Comparison of ENCODE assay signal across 29 cellular contexts in the genomic region with DNA sequence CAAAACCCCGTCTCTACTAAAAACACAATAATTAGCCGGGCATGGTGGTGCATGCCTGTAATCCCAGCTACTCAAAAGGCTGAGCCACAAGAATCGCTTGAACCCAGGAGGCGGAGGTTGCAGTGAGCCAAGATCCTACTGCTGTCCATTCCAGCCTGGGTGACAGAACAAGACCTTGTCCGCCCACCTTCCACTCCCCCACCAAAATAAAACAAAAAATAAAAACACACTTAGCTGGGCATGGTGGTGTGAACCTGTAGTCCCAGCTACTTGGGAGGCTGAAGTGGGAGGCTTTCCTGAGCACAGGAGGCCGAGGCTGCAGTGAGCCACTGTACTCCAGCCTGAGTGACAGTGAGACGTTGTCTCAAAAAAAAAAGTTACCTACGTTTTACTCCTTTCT. TPM values are rescaled to one million over a fixed set of nuclear protein-coding genes. Genes with fewer than 3 reads are reported as not detected.
"Had no signal": no experiment of that assay in that cellular context is flagged by ENCODE, and none has a peak within 500 bp of the region (broad histone marks: within the 10 kb centered on the region; RNA-seq: fewer than 3 reads in every experiment).

No MANE protein-coding gene starts in this region.

- H3K27me3 ChIP-seq: testis had no signal

- H3K4me1 ChIP-seq: prostate gland, testis had no signal

- H3K9me3 ChIP-seq: heart left ventricle, left lung, lower lobe of right lung, pancreas, prostate gland, spleen, stomach, testis, thyroid gland, transverse colon, upper lobe of left lung had no signal

- ATAC-seq: heart left ventricle; left colon; left lung; lower lobe of right lung; naive thymus-derived CD8-positive, alpha-beta T cell; pancreas; right cardiac atrium; sciatic nerve; stimulated activated naive B cell treated with anti-CD40 and anti-IgM and Interleukin-4, amounts not matched to agents 10 μg/mL and 1 μg/mL and 100 μg/mL, for 72 hours; stimulated activated naive CD8-positive, alpha-beta T cell treated with anti-CD3 and anti-CD28 coated beads, Interleukin-15, Interleukin-2, amounts not matched to agents 100 U/mL and 50 U/mL, for 24 hours had no signal

- H3K36me3 ChIP-seq: heart left ventricle, left lung, lower lobe of right lung, pancreas, prostate gland, spleen, stomach, thyroid gland, transverse colon, upper lobe of left lung had no signal

- H3K9me3 Mint-ChIP-seq: naive thymus-derived CD8-positive, alpha-beta T cell; nephron; stimulated activated naive B cell treated with anti-CD40 and anti-IgM and Interleukin-4, amounts not matched to agents 10 μg/mL and 1 μg/mL and 100 μg/mL, for 72 hours had no signal

- DNase-seq: heart left ventricle; hypothalamus; immature natural killer cell; kidney; left colon; left lung; lower lobe of right lung; mammary epithelial cell; mesenchymal stem cell; naive thymus-derived CD8-positive, alpha-beta T cell; pancreas; posterior cingulate gyrus; retina; right cardiac atrium; spleen; stimulated activated CD4-positive, alpha-beta T cell treated with anti-CD3 and anti-CD28 coated beads, Interleukin-2, amount 100 ng/mL, for 48 hours; stimulated activated CD4-positive, alpha-beta T cell treated with anti-CD3 and anti-CD28 coated beads, Interleukin-4, amount 100 ng/mL, for 4 hours; stimulated activated CD8-positive, alpha-beta memory T cell treated with anti-CD3 and anti-CD28 coated beads, Interleukin-4, amount 100 ng/mL, for 48 hours; stimulated activated naive B cell treated with anti-CD40 and anti-IgM and Interleukin-4, amounts not matched to agents 10 μg/mL and 1 μg/mL and 100 μg/mL, for 72 hours; stimulated activated naive CD8-positive, alpha-beta T cell treated with anti-CD3 and anti-CD28 coated beads, Interleukin-15, Interleukin-2, amounts not matched to agents 100 U/mL and 50 U/mL, for 24 hours; stomach; testis; thyroid gland; transverse colon; upper lobe of left lung had no signal

- H3K4me3 Mint-ChIP-seq: immature natural killer cell; naive thymus-derived CD8-positive, alpha-beta T cell; stimulated activated naive B cell treated with anti-CD40 and anti-IgM and Interleukin-4, amounts not matched to agents 10 μg/mL and 1 μg/mL and 100 μg/mL, for 72 hours had no signal

- FAIRE-seq: kidney, pancreas had no signal

- H3K27ac ChIP-seq: heart left ventricle, left lung, lower lobe of right lung, pancreas, prostate gland, skin epidermis, spleen, stomach, testis, thyroid gland, transverse colon, upper lobe of left lung had no signal

- H3K27ac Mint-ChIP-seq: immature natural killer cell; naive thymus-derived CD8-positive, alpha-beta T cell; nephron; stimulated activated naive B cell treated with anti-CD40 and anti-IgM and Interleukin-4, amounts not matched to agents 10 μg/mL and 1 μg/mL and 100 μg/mL, for 72 hours had no signal

- H3K4me3 ChIP-seq: heart left ventricle, left lung, lower lobe of right lung, pancreas, prostate gland, skin epidermis, spleen, stomach, testis, thyroid gland, transverse colon, upper lobe of left lung had no signal

RNA-seq across cellular contexts. Expression of gene PPM1E, which starts 3.2 kb away (rescaled TPM):
- total RNA-seq: naive thymus-derived CD8-positive, alpha-beta T cell had no signal
